ENCODE assay signal across 1 cellular context in the genomic region with DNA sequence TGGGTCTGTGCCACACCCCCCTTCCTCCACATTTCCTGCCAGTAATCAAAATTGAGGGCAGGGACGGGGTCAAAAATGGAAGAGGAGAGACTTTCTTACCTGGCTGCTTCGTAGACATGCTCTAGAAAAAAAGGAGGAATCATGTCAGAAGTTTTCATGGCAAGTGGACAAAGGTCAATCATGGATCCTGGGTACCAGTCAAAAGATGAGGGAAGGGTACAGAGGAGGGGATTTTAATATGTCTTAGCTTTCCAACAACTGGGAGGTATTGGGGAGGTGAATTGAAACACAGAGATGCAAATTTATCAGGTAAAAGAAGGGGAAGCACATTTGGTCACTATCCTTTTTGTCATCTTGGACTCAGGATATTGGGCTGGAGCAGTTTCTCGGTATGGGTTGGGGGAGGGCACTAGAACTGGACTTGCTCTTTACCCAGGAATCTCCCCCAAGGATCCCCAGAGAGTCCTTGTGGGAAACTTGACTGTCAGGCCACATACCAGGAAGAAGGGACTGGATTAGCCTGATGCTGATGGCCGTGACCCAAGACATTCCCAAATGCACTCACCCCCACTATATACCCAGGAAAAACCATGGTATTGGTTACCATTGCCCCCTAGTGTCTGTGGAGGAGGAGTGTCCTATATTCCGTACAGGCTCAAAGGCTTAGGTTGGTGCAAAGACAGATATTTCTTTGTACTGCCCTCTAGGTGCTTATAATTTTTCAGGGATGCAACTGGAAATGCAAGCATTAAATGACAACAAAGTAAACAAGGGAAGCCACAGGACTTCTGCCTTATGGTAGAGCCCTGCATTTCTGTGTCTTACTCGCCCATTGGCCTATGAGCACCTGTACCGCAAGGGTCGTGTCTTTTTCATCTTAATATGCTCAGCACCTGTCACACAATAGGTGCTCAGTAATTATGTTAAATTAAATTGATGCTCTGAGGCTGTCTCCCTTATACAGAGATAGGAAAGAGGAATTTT.
TF ChIP-seq lines count a peak whose summit lies in the region.

No MANE protein-coding gene starts in this region.

TF ChIP-seq in K562, 482 proteins besides CTCF, POLR2A, EP300 and RAD21 (continued from another document and continues in another):
- TF ChIP-seq, protein P1, sequence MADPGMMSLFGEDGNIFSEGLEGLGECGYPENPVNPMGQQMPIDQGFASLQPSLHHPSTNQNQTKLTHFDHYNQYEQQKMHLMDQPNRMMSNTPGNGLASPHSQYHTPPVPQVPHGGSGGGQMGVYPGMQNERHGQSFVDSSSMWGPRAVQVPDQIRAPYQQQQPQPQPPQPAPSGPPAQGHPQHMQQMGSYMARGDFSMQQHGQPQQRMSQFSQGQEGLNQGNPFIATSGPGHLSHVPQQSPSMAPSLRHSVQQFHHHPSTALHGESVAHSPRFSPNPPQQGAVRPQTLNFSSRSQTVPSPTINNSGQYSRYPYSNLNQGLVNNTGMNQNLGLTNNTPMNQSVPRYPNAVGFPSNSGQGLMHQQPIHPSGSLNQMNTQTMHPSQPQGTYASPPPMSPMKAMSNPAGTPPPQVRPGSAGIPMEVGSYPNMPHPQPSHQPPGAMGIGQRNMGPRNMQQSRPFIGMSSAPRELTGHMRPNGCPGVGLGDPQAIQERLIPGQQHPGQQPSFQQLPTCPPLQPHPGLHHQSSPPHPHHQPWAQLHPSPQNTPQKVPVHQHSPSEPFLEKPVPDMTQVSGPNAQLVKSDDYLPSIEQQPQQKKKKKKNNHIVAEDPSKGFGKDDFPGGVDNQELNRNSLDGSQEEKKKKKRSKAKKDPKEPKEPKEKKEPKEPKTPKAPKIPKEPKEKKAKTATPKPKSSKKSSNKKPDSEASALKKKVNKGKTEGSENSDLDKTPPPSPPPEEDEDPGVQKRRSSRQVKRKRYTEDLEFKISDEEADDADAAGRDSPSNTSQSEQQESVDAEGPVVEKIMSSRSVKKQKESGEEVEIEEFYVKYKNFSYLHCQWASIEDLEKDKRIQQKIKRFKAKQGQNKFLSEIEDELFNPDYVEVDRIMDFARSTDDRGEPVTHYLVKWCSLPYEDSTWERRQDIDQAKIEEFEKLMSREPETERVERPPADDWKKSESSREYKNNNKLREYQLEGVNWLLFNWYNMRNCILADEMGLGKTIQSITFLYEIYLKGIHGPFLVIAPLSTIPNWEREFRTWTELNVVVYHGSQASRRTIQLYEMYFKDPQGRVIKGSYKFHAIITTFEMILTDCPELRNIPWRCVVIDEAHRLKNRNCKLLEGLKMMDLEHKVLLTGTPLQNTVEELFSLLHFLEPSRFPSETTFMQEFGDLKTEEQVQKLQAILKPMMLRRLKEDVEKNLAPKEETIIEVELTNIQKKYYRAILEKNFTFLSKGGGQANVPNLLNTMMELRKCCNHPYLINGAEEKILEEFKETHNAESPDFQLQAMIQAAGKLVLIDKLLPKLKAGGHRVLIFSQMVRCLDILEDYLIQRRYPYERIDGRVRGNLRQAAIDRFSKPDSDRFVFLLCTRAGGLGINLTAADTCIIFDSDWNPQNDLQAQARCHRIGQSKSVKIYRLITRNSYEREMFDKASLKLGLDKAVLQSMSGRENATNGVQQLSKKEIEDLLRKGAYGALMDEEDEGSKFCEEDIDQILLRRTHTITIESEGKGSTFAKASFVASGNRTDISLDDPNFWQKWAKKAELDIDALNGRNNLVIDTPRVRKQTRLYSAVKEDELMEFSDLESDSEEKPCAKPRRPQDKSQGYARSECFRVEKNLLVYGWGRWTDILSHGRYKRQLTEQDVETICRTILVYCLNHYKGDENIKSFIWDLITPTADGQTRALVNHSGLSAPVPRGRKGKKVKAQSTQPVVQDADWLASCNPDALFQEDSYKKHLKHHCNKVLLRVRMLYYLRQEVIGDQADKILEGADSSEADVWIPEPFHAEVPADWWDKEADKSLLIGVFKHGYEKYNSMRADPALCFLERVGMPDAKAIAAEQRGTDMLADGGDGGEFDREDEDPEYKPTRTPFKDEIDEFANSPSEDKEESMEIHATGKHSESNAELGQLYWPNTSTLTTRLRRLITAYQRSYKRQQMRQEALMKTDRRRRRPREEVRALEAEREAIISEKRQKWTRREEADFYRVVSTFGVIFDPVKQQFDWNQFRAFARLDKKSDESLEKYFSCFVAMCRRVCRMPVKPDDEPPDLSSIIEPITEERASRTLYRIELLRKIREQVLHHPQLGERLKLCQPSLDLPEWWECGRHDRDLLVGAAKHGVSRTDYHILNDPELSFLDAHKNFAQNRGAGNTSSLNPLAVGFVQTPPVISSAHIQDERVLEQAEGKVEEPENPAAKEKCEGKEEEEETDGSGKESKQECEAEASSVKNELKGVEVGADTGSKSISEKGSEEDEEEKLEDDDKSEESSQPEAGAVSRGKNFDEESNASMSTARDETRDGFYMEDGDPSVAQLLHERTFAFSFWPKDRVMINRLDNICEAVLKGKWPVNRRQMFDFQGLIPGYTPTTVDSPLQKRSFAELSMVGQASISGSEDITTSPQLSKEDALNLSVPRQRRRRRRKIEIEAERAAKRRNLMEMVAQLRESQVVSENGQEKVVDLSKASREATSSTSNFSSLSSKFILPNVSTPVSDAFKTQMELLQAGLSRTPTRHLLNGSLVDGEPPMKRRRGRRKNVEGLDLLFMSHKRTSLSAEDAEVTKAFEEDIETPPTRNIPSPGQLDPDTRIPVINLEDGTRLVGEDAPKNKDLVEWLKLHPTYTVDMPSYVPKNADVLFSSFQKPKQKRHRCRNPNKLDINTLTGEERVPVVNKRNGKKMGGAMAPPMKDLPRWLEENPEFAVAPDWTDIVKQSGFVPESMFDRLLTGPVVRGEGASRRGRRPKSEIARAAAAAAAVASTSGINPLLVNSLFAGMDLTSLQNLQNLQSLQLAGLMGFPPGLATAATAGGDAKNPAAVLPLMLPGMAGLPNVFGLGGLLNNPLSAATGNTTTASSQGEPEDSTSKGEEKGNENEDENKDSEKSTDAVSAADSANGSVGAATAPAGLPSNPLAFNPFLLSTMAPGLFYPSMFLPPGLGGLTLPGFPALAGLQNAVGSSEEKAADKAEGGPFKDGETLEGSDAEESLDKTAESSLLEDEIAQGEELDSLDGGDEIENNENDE (IDR thresholded peaks at IDR 0.05; ENCODE audit: low read depth, low read length): no peak
- TF ChIP-seq, protein P2, sequence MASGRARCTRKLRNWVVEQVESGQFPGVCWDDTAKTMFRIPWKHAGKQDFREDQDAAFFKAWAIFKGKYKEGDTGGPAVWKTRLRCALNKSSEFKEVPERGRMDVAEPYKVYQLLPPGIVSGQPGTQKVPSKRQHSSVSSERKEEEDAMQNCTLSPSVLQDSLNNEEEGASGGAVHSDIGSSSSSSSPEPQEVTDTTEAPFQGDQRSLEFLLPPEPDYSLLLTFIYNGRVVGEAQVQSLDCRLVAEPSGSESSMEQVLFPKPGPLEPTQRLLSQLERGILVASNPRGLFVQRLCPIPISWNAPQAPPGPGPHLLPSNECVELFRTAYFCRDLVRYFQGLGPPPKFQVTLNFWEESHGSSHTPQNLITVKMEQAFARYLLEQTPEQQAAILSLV (tag; IDR thresholded peaks at IDR 0.05): no peak
- TF ChIP-seq, protein P3, sequence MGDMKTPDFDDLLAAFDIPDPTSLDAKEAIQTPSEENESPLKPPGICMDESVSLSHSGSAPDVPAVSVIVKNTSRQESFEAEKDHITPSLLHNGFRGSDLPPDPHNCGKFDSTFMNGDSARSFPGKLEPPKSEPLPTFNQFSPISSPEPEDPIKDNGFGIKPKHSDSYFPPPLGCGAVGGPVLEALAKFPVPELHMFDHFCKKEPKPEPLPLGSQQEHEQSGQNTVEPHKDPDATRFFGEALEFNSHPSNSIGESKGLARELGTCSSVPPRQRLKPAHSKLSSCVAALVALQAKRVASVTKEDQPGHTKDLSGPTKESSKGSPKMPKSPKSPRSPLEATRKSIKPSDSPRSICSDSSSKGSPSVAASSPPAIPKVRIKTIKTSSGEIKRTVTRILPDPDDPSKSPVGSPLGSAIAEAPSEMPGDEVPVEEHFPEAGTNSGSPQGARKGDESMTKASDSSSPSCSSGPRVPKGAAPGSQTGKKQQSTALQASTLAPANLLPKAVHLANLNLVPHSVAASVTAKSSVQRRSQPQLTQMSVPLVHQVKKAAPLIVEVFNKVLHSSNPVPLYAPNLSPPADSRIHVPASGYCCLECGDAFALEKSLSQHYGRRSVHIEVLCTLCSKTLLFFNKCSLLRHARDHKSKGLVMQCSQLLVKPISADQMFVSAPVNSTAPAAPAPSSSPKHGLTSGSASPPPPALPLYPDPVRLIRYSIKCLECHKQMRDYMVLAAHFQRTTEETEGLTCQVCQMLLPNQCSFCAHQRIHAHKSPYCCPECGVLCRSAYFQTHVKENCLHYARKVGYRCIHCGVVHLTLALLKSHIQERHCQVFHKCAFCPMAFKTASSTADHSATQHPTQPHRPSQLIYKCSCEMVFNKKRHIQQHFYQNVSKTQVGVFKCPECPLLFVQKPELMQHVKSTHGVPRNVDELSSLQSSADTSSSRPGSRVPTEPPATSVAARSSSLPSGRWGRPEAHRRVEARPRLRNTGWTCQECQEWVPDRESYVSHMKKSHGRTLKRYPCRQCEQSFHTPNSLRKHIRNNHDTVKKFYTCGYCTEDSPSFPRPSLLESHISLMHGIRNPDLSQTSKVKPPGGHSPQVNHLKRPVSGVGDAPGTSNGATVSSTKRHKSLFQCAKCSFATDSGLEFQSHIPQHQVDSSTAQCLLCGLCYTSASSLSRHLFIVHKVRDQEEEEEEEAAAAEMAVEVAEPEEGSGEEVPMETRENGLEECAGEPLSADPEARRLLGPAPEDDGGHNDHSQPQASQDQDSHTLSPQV (IDR thresholded peaks at IDR 0.05): no peak
- TF ChIP-seq ILF3 (IDR thresholded peaks at IDR 0.05; ENCODE audit: borderline replicate concordance) (peak; percentile 35; the same call in 1 of the 2 replicates), SMAD2 (IDR thresholded peaks at IDR 0.05; ENCODE audit: low read depth, low read length) (no peak), ARNT (IDR thresholded peaks at IDR 0.05) (no peak), STAT5A (IDR thresholded peaks at IDR 0.05; ENCODE audit: borderline replicate concordance, low read length) (peak; percentile 23; the same call in 1 of the 2 replicates), KDM1A (IDR thresholded peaks at IDR 0.05) (peak in 1 of 2 experiments; percentile 7; a peak in 1 of 4 replicates), RNF2 (IDR thresholded peaks at IDR 0.05) (peak; percentile 52; the same call in 1 of the 2 replicates), HMG20A (CRISPR knock-in tag; conservative IDR thresholded peaks at IDR 0.05) (no peak), ZNF57 (CRISPR knock-in tag; IDR thresholded peaks at IDR 0.05) (no peak), NCOR1 (IDR thresholded peaks at IDR 0.05) (0 out of 2 replicates have a peak, but pooled peaks have one; percentile 13), ZNF232 (CRISPR knock-in tag; IDR thresholded peaks at IDR 0.05) (no peak), CTBP1 (IDR thresholded peaks at IDR 0.05; ENCODE audit: borderline replicate concordance) (peak; percentile 41; the same call in 1 of the 2 replicates), PURB (CRISPR knock-in tag; IDR thresholded peaks at IDR 0.05; ENCODE audit: low read depth) (no peak)
- TF ChIP-seq, protein P4, sequence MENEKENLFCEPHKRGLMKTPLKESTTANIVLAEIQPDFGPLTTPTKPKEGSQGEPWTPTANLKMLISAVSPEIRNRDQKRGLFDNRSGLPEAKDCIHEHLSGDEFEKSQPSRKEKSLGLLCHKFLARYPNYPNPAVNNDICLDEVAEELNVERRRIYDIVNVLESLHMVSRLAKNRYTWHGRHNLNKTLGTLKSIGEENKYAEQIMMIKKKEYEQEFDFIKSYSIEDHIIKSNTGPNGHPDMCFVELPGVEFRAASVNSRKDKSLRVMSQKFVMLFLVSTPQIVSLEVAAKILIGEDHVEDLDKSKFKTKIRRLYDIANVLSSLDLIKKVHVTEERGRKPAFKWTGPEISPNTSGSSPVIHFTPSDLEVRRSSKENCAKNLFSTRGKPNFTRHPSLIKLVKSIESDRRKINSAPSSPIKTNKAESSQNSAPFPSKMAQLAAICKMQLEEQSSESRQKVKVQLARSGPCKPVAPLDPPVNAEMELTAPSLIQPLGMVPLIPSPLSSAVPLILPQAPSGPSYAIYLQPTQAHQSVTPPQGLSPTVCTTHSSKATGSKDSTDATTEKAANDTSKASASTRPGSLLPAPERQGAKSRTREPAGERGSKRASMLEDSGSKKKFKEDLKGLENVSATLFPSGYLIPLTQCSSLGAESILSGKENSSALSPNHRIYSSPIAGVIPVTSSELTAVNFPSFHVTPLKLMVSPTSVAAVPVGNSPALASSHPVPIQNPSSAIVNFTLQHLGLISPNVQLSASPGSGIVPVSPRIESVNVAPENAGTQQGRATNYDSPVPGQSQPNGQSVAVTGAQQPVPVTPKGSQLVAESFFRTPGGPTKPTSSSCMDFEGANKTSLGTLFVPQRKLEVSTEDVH (IDR thresholded peaks at IDR 0.05; ENCODE audit: low read depth, partially characterized antibody): peak; percentile 22
- TF ChIP-seq, protein P5, sequence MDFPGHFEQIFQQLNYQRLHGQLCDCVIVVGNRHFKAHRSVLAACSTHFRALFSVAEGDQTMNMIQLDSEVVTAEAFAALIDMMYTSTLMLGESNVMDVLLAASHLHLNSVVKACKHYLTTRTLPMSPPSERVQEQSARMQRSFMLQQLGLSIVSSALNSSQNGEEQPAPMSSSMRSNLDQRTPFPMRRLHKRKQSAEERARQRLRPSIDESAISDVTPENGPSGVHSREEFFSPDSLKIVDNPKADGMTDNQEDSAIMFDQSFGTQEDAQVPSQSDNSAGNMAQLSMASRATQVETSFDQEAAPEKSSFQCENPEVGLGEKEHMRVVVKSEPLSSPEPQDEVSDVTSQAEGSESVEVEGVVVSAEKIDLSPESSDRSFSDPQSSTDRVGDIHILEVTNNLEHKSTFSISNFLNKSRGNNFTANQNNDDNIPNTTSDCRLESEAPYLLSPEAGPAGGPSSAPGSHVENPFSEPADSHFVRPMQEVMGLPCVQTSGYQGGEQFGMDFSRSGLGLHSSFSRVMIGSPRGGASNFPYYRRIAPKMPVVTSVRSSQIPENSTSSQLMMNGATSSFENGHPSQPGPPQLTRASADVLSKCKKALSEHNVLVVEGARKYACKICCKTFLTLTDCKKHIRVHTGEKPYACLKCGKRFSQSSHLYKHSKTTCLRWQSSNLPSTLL (IDR thresholded peaks at IDR 0.05): no peak
- TF ChIP-seq, protein P6, sequence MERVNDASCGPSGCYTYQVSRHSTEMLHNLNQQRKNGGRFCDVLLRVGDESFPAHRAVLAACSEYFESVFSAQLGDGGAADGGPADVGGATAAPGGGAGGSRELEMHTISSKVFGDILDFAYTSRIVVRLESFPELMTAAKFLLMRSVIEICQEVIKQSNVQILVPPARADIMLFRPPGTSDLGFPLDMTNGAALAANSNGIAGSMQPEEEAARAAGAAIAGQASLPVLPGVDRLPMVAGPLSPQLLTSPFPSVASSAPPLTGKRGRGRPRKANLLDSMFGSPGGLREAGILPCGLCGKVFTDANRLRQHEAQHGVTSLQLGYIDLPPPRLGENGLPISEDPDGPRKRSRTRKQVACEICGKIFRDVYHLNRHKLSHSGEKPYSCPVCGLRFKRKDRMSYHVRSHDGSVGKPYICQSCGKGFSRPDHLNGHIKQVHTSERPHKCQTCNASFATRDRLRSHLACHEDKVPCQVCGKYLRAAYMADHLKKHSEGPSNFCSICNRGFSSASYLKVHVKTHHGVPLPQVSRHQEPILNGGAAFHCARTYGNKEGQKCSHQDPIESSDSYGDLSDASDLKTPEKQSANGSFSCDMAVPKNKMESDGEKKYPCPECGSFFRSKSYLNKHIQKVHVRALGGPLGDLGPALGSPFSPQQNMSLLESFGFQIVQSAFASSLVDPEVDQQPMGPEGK (CRISPR knock-in tag; IDR thresholded peaks at IDR 0.05; ENCODE audit: borderline replicate concordance): peak; percentile 78; the same call in 1 of the 2 replicates
- TF ChIP-seq, protein P7, sequence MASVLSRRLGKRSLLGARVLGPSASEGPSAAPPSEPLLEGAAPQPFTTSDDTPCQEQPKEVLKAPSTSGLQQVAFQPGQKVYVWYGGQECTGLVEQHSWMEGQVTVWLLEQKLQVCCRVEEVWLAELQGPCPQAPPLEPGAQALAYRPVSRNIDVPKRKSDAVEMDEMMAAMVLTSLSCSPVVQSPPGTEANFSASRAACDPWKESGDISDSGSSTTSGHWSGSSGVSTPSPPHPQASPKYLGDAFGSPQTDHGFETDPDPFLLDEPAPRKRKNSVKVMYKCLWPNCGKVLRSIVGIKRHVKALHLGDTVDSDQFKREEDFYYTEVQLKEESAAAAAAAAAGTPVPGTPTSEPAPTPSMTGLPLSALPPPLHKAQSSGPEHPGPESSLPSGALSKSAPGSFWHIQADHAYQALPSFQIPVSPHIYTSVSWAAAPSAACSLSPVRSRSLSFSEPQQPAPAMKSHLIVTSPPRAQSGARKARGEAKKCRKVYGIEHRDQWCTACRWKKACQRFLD (CRISPR knock-in tag; IDR thresholded peaks at IDR 0.05): 0 out of 2 replicates have a peak, but pooled peaks have one; percentile 65
